In the genomic region with DNA sequence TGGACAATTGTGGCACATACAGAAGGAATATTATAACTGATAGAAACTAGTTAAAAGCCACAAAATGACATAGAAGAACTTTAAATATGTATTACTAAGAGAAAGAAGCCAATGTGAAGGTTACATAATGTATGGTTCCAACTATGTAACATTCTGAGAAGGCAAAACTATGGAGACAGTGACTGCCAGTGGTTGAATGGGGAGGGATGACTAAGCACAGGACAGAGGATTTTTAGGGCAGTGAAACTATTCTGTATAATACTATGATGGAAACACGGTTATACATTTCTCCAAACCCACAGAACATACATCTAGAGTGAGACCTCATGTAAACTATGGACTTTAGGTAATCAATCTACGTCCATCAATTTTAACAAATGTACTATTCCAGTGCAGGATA, we compare ENCODE assay signal across 1 cellular context.
TF ChIP-seq lines count a peak whose summit lies in the region.

No MANE protein-coding gene starts in this region.

TF ChIP-seq in IMR-90, 13 proteins besides CTCF, POLR2A, EP300 and RAD21 (continued from another document):
- TF ChIP-seq, protein P1, sequence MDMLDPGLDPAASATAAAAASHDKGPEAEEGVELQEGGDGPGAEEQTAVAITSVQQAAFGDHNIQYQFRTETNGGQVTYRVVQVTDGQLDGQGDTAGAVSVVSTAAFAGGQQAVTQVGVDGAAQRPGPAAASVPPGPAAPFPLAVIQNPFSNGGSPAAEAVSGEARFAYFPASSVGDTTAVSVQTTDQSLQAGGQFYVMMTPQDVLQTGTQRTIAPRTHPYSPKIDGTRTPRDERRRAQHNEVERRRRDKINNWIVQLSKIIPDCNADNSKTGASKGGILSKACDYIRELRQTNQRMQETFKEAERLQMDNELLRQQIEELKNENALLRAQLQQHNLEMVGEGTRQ (IDR thresholded peaks at IDR 0.05; ENCODE audit: low read depth, low read length): no peak
- TF ChIP-seq RCOR1 (IDR thresholded peaks at IDR 0.05; ENCODE audit: insufficient replicate concordance, low read length) (no peak), MAZ (IDR thresholded peaks at IDR 0.05; ENCODE audit: borderline replicate concordance, low read depth, low read length) (no peak), NFE2L2 (IDR thresholded peaks at IDR 0.05; ENCODE audit: low read depth, low read length) (no peak)
